8 cellular contexts compared by ENCODE assay signal in genomic region chr2:70258532-70258875, GRCh38. TPM values are rescaled to one million over a fixed set of nuclear protein-coding genes. Genes with fewer than 3 reads are reported as not detected.
DNase-seq lines count a peak whose midpoint lies in the region; ATAC-seq and TF ChIP-seq lines count a peak whose summit lies in the region.

No MANE protein-coding gene starts in this region.

- H3K27me3 Mint-ChIP-seq in stimulated activated naive CD8-positive, alpha-beta T cell treated with anti-CD3 and anti-CD28 coated beads, Interleukin-15, Interleukin-2, amounts not matched to agents 100 ng/mL and 50 ng/mL, for 24 hours, result no peaks in the 10 kb centered on the region

- H3K36me3 ChIP-seq in MG63, result peaks cover 7% of the 10 kb centered on the region
- H3K36me3 ChIP-seq in breast epithelium, result no peaks in the 10 kb centered on the region

- H3K27ac ChIP-seq in breast epithelium, result peak overlapping the region; percentile 87 to 89

- H3K27me3 ChIP-seq in MG63, result no peaks in the 10 kb centered on the region
- H3K27me3 ChIP-seq in breast epithelium, result no peaks in the 10 kb centered on the region

- H3K9me3 ChIP-seq in MG63 (no peaks in the 10 kb centered on the region), breast epithelium (no peaks in the 10 kb centered on the region)

- no peaks in the 10 kb centered on the region for H3K9me3 Mint-ChIP-seq in stimulated activated naive CD8-positive, alpha-beta T cell treated with anti-CD3 and anti-CD28 coated beads, Interleukin-15, Interleukin-2, amounts not matched to agents 100 ng/mL and 50 ng/mL, for 24 hours

- peaks cover 37% of the 10 kb centered on the region for H3K4me1 Mint-ChIP-seq in stimulated activated naive CD8-positive, alpha-beta T cell treated with anti-CD3 and anti-CD28 coated beads, Interleukin-15, Interleukin-2, amounts not matched to agents 100 ng/mL and 50 ng/mL, for 24 hours (ENCODE audit: low read depth)

- H3K4me3 Mint-ChIP-seq in stimulated activated naive CD8-positive, alpha-beta T cell treated with anti-CD3 and anti-CD28 coated beads, Interleukin-15, Interleukin-2, amounts not matched to agents 100 ng/mL and 50 ng/mL, for 24 hours, result peak overlapping the region; percentile 88

- TF ChIP-seq CTCF in breast epithelium (IDR thresholded peaks at IDR 0.05), result no peak

- no peak overlapping the region for H3K27ac Mint-ChIP-seq in stimulated activated naive CD8-positive, alpha-beta T cell treated with anti-CD3 and anti-CD28 coated beads, Interleukin-15, Interleukin-2, amounts not matched to agents 100 ng/mL and 50 ng/mL, for 24 hours

- no peak for TF ChIP-seq POLR2A in breast epithelium (IDR thresholded peaks at IDR 0.05)

- ATAC-seq in stimulated activated naive CD8-positive, alpha-beta T cell treated with anti-CD3 and anti-CD28 coated beads, Interleukin-15, Interleukin-2, amounts not matched to agents 100 U/mL and 50 U/mL, for 24 hours, result no peak

- H3K4me1 ChIP-seq in breast epithelium, result peaks cover 6 to 10% of the 10 kb centered on the region in 2 donors

- DNase-seq in stimulated activated naive CD8-positive, alpha-beta T cell treated with anti-CD3 and anti-CD28 coated beads, Interleukin-15, Interleukin-2, amounts not matched to agents 100 U/mL and 50 U/mL, for 24 hours, result no peak
- DNase-seq in MG63 (peak; percentile 52), breast epithelium (ENCODE audit: low spot score in 2 of 2) (peak; percentile 40 to 60), islet precursor cell (peak; percentile 72), smooth muscle cell of the brain vasculature (ENCODE audit: low read depth, low spot score) (peak; percentile 24), NCI-H526 treated with DMSO at 0.1 percent for 48 hours (lab: John Stamatoyannopoulos, UW) (no peak), COLO668 (lab: John Stamatoyannopoulos, UW; ENCODE audit: unreplicated experiment) (no peak)

- H3K36me3 Mint-ChIP-seq in stimulated activated naive CD8-positive, alpha-beta T cell treated with anti-CD3 and anti-CD28 coated beads, Interleukin-15, Interleukin-2, amounts not matched to agents 100 ng/mL and 50 ng/mL, for 24 hours (ENCODE audit: low read depth), result peaks cover 12% of the 10 kb centered on the region

- H3K4me3 ChIP-seq in MG63 (peak overlapping the region; percentile 75), breast epithelium (peak overlapping the region; percentile 83 to 89 (median 89))

- intact Hi-C loops in breast epithelium (cut with DNase I; ENCODE audit: low total_unique reads), result no loop called here

RNA-seq across cellular contexts. Expression of gene PCYOX1, which starts 0.6 kb away (rescaled TPM):
- total RNA-seq in MG63 (2014; rRNA removed; shearing (Covaris generic); ENCODE audit: low replicate concordance), result 6.4 and 16.6 TPM in 2 replicates
- 100 to 1,000 TPM in 1 of 3 donors, 10 to 100 TPM in 2; 44.2 to 151 (median 72.7) TPM for total RNA-seq in breast epithelium

RNA-seq across cellular contexts. Expression of gene TIA1, which starts 10.1 kb away (rescaled TPM):
- total RNA-seq in MG63 (2014; rRNA removed; shearing (Covaris generic); ENCODE audit: low replicate concordance), result 46.0 and 53.3 TPM in 2 replicates
- total RNA-seq in breast epithelium, result 100 to 1,000 TPM in 2 of 3 donors, 10 to 100 TPM in 1; 43.7 to 236 (median 172) TPM

RNA-seq across cellular contexts. Expression of gene SNRPG, which starts 35.0 kb away (rescaled TPM):
- 179 and 213 TPM in 2 replicates for total RNA-seq in MG63 (2014; rRNA removed; shearing (Covaris generic); ENCODE audit: low replicate concordance)
- total RNA-seq in breast epithelium, result 100 to 1,000 TPM in 2 of 3 donors, 10 to 100 TPM in 1; 79.0 to 201 (median 104) TPM

RNA-seq across cellular contexts. Expression of gene FAM136A, which starts 43.4 kb away (rescaled TPM):
- 32.9 and 51.3 TPM in 2 replicates for total RNA-seq in MG63 (2014; rRNA removed; shearing (Covaris generic); ENCODE audit: low replicate concordance)
- 10 to 100 TPM; 24.2 to 28.2 (median 26.9) TPM for total RNA-seq in breast epithelium

Comparison
In these comparisons a context has a peak if more than half of its experiments do, and no peak if none do; other contexts are left out.
1. DNase-seq: peak in MG63 (single experiment), breast epithelium (2 of 2), islet precursor cell (single experiment) and smooth muscle cell of the brain vasculature (single experiment); none in stimulated activated naive CD8-positive, alpha-beta T cell treated with anti-CD3 and anti-CD28 coated beads, Interleukin-15, Interleukin-2, amounts not matched to agents 100 U/mL and 50 U/mL, for 24 hours (single experiment), NCI-H526 treated with DMSO at 0.1 percent for 48 hours (single experiment) and COLO668 (single experiment).